ENCODE assay signal across 7 cellular contexts in the genomic region with DNA sequence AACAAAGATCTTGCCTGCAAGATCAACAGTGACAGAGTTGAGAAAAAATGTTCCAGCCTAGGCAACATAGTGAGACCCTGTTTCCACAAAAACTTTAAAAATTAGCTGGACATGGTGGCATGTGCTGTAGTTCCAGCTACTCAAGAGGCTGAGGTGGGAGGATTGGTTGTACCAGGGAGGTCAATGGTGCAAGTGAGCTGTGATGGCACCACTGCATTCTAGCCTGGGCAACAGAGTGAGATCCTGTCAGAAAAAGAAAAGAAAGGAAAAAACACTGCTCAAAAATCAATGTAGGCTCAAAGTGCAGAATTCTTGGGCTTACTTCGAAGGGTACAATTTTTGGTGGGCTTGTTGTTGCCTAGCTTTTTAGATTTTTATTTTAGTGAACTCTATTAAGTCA.
"Had no signal": no experiment of that assay in that cellular context is flagged by ENCODE, and none has a peak within 500 bp of the region (broad histone marks: within the 10 kb centered on the region; RNA-seq: fewer than 3 reads in every experiment).

No MANE protein-coding gene starts in this region.

- H3K4me3 Mint-ChIP-seq: IgD-negative memory B cell had no signal

- H3K4me1 Mint-ChIP-seq: IgD-negative memory B cell had no signal

- H3K27ac ChIP-seq: HL-60 had no signal

- H3K36me3 Mint-ChIP-seq: IgD-negative memory B cell had no signal

- H3K4me3 ChIP-seq: K562 had no signal

- DNase-seq: IMR-90, KBM-7, KG1 had no signal

- FAIRE-seq: HTR-8/SVneo, K562 had no signal

- H3K27ac Mint-ChIP-seq: IgD-negative memory B cell had no signal

- ATAC-seq: K562 had no signal
